Comparison of ENCODE assay signal across 16 cellular contexts in the genomic region with DNA sequence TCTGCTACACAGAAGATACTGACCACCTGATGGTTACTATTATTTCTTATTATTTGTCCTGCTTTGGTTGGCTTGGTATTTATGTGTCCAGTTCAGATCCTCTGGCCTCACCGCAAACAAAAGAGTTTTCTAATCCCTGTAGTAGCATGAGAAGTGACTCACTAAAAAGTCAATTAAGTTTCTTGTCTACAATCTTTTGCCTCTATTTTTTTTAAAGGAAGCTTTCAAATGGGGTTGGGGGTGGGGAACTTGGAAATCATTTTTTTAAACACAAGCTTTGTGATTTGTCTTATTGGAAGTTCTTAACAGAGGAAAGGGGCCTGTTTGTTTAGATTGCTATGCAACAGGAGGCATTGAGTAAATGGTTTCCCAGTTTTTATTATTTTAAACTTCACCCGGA.
A peak's percentile ranks its signal among the peaks of the same experiment; 100 is the strongest.
DNase-seq lines count a peak whose midpoint lies in the region; ATAC-seq and TF ChIP-seq lines count a peak whose summit lies in the region.
"Had no signal": no experiment of that assay in that cellular context is flagged by ENCODE, and none has a peak within 500 bp of the region (broad histone marks: within the 10 kb centered on the region; RNA-seq: fewer than 3 reads in every experiment).

No MANE protein-coding gene starts in this region.

- ATAC-seq in left lung (peak; percentile 35), thoracic aorta (ENCODE audit: insufficient number of reproducible peaks, low FRiP score, low read depth) (no peak), WTC11 (no peak)
- ATAC-seq: activated naive CD8-positive, alpha-beta T cell treated with anti-CD3 and anti-CD28 coated beads, Interleukin-2, amount 50 U/mL, for 24 hours had no signal

- H3K9me3 Mint-ChIP-seq in WTC11: peaks cover under 1% of the 10 kb centered on the region; the same call in 1 of the 2 replicates
- H3K9me3 Mint-ChIP-seq: activated B cell treated with CpG ODN at 0.5 μM for 24 hours; CD4-positive, alpha-beta memory T cell had no signal

- CTCF ChIA-PET in WTC11 (lab: Charles Lee): interaction anchor here (1.1 to 2.4 kb wide), 6 partner anchors 11 to 251 kb away, joined by 3 to 22 read pairs (median 11); no protein-coding TSS in a partner anchor

- POLR2A ChIA-PET in WTC11 (lab: Charles Lee): no interaction called here

- H3K4me3 ChIP-seq in cardiac fibroblast (replicated peaks in 1 of 2; ENCODE audit: low read depth in 2 of 2, low read length in 2 of 2) (no peak overlapping the region), left lung (no peak overlapping the region), thoracic aorta (no peak overlapping the region), dorsolateral prefrontal cortex (no peak overlapping the region), foreskin fibroblast (ENCODE audit: low read depth in 1 of 2, low read length in 2 of 2) (no peak overlapping the region)
- H3K4me3 ChIP-seq: SJCRH30 had no signal

- no peaks in the 10 kb centered on the region for H3K9me3 ChIP-seq in left lung
- no peaks in the 10 kb centered on the region for H3K9me3 ChIP-seq in thoracic aorta
- H3K9me3 ChIP-seq: SJCRH30 had no signal

- no peak overlapping the region for H3K27ac Mint-ChIP-seq in WTC11
- H3K27ac Mint-ChIP-seq: activated B cell treated with CpG ODN at 0.5 μM for 24 hours; activated naive CD8-positive, alpha-beta T cell treated with anti-CD3 and anti-CD28 coated beads, Interleukin-2, amount 50 U/mL, for 24 hours; CD4-positive, alpha-beta memory T cell had no signal

- intact Hi-C loops in left lung (cut with DNase I): no loop called here
- intact Hi-C loops in dorsolateral prefrontal cortex (cut with DNase I): loop anchor here in 1 of 2 donors (10.0 kb wide), 1 partner anchor 153 kb away; the partner anchor contains the start of gene TSC22D2

- H3K27ac ChIP-seq in left lung (peak overlapping the region in 1 of 2 donors; percentile 45), thoracic aorta (peak overlapping the region; percentile 83 to 93), dorsolateral prefrontal cortex (no peak overlapping the region)
- H3K27ac ChIP-seq: KMS-11, SJCRH30 had no signal

- no peaks in the 10 kb centered on the region for H3K36me3 Mint-ChIP-seq in WTC11
- H3K36me3 Mint-ChIP-seq: CD4-positive, alpha-beta memory T cell had no signal

- H3K36me3 ChIP-seq in left lung (no peaks in the 10 kb centered on the region), thoracic aorta (no peaks in the 10 kb centered on the region)
- H3K36me3 ChIP-seq: SJCRH30 had no signal

- DNase-seq in M059J (ENCODE audit: low read depth): peak; percentile 91
- DNase-seq in cardiac fibroblast (ENCODE audit: low read depth in 2 of 2): peak; percentile 38 to 49
- DNase-seq in left lung: no peak
- no peak for DNase-seq in thoracic aorta (ENCODE audit: low spot score)
- DNase-seq in dorsolateral prefrontal cortex: no peak
- DNase-seq in foreskin fibroblast: no peak
- no peak for DNase-seq in WTC11 (ENCODE audit: low spot score)
- DNase-seq: activated B cell treated with CpG ODN at 0.5 μM for 24 hours; activated naive CD8-positive, alpha-beta T cell treated with anti-CD3 and anti-CD28 coated beads, Interleukin-2, amount 50 U/mL, for 24 hours; activated T-cell treated with anti-CD3 and anti-CD28 coated beads, Interleukin-2, amount 50 U/mL, for 1 hour; CD4-positive, alpha-beta memory T cell; NCI-H187; NCI-H748 treated with DMSO at 0.1 percent for 48 hours; SJCRH30; substantia nigra had no signal

- H3K27me3 ChIP-seq in left lung: no peaks in the 10 kb centered on the region
- H3K27me3 ChIP-seq in thoracic aorta (replicated peaks; ENCODE audit: insufficient read depth): no peaks in the 10 kb centered on the region
- no peaks in the 10 kb centered on the region for H3K27me3 ChIP-seq in dorsolateral prefrontal cortex
- H3K27me3 ChIP-seq: SJCRH30 had no signal

- H3K4me1 ChIP-seq in left lung (peaks cover 0 to 7% of the 10 kb centered on the region in 2 donors), thoracic aorta (ENCODE audit: control insufficient read depth in 1 of 2, low read depth in 2 of 2) (peaks cover 37 to 53% of the 10 kb centered on the region in 2 donors)

- no peak for TF ChIP-seq CTCF in cardiac fibroblast (IDR thresholded peaks at IDR 0.05; ENCODE audit: low read depth, low read length)
- no peak for TF ChIP-seq CTCF in left lung (IDR thresholded peaks at IDR 0.05)
- no peak for TF ChIP-seq CTCF in thoracic aorta (IDR thresholded peaks at IDR 0.05)
- no peak for TF ChIP-seq CTCF in dorsolateral prefrontal cortex (IDR thresholded peaks at IDR 0.05 in 54 of 56, conservative IDR thresholded peaks at IDR 0.05 in 2 of 56; ENCODE audit: low read depth in 1 of 56, partially characterized antibody in 56 of 56)
- TF ChIP-seq CTCF in foreskin fibroblast (IDR thresholded peaks at IDR 0.05; ENCODE audit: low read depth, low read length): no peak
- TF ChIP-seq CTCF in WTC11 (IDR thresholded peaks at IDR 0.05): no peak

- H3K4me1 Mint-ChIP-seq in WTC11: peaks cover 31% of the 10 kb centered on the region
- H3K4me1 Mint-ChIP-seq: activated naive CD8-positive, alpha-beta T cell treated with anti-CD3 and anti-CD28 coated beads, Interleukin-2, amount 50 U/mL, for 24 hours had no signal

- no peak overlapping the region for H3K4me3 Mint-ChIP-seq in WTC11
- H3K4me3 Mint-ChIP-seq: activated B cell treated with CpG ODN at 0.5 μM for 24 hours; activated naive CD8-positive, alpha-beta T cell treated with anti-CD3 and anti-CD28 coated beads, Interleukin-2, amount 50 U/mL, for 24 hours; CD4-positive, alpha-beta memory T cell had no signal

- H3K27me3 Mint-ChIP-seq in WTC11 (ENCODE audit: low read depth): no peaks in the 10 kb centered on the region

TF ChIP-seq in WTC11, 78 proteins besides CTCF, POLR2A, EP300 and RAD21 (continues in another document):
- TF ChIP-seq FOXP1 (CRISPR knock-in tag; IDR thresholded peaks at IDR 0.05; ENCODE audit: borderline replicate concordance): no peak
- TF ChIP-seq ZNF532 (CRISPR knock-in tag; IDR thresholded peaks at IDR 0.05; ENCODE audit: borderline replicate concordance): no peak
- no peak for TF ChIP-seq KAT7 (CRISPR knock-in tag; IDR thresholded peaks at IDR 0.05; ENCODE audit: borderline replicate concordance)
- TF ChIP-seq, protein P1, sequence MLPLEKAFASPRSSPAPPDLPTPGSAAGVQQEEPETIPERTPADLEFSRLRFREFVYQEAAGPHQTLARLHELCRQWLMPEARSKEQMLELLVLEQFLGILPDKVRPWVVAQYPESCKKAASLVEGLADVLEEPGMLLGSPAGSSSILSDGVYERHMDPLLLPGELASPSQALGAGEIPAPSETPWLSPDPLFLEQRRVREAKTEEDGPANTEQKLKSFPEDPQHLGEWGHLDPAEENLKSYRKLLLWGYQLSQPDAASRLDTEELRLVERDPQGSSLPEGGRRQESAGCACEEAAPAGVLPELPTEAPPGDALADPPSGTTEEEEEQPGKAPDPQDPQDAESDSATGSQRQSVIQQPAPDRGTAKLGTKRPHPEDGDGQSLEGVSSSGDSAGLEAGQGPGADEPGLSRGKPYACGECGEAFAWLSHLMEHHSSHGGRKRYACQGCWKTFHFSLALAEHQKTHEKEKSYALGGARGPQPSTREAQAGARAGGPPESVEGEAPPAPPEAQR (CRISPR knock-in tag; IDR thresholded peaks at IDR 0.05): no peak
- TF ChIP-seq E2F1 (CRISPR knock-in tag; IDR thresholded peaks at IDR 0.05): no peak
- no peak for TF ChIP-seq MAX (CRISPR knock-in tag; IDR thresholded peaks at IDR 0.05)
- no peak for TF ChIP-seq NR1H2 (CRISPR knock-in tag; IDR thresholded peaks at IDR 0.05)
- no peak for TF ChIP-seq ESRRA (CRISPR knock-in tag; IDR thresholded peaks at IDR 0.05; ENCODE audit: borderline replicate concordance)

Comparison
In these comparisons a context has a peak if more than half of its experiments do, and no peak if none do; other contexts are left out.
1. DNase-seq: peak in M059J (single experiment) and cardiac fibroblast (2 of 2); none in left lung (0 of 2), thoracic aorta (single experiment), dorsolateral prefrontal cortex (0 of 10), foreskin fibroblast (0 of 2) and WTC11 (single experiment).
2. H3K27ac ChIP-seq: peak in thoracic aorta (2 of 2); none in dorsolateral prefrontal cortex (0 of 59).